Comparison of ENCODE assay signal across 11 cellular contexts in the genomic region with DNA sequence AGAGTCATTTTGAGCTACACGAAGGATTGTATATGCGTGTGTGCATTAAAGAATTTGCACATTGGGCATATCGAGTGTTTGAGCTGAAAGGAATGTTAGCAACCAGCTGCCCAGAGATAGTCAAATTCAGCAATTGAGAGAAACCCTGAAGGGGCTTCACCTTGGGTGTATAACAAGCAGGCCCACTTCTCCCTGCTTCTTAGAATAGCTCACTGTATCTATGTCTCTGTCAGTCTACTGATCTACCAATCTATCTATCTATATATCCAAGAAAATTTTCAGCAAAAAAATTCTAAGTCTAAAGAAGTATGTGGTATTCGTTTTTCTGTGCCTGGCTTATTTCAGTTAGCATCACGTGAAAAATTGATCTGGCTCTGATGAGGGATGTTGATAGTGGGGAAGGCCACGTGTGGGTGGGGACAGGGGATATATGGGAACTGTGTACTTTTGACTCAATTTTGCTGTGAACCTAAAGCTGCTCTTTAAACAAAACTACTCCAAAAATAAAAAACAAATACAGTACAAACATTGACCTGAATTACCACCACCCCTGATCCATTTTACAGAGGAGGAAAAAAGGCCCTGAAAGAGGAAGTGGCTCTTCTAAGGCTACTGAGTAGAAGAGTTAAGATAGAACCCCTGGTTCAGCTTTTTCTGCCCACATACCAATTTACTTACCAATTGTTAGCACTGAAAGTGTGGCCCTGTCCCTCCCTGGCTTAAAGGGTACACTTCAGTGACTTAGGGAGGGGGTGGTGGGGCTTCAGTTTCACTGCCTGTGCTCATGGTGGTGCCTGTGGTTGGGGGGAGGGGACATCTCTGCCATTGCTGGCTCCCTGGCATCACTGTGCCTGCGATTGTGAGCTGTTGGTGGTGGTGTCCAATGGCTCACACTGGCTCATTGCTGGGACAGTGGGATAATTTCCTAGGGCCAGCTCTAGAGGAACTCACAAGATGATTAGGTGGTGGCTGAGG.
A peak's percentile ranks its signal among the peaks of the same experiment; 100 is the strongest.
DNase-seq lines count a peak whose midpoint lies in the region; ATAC-seq, FAIRE-seq and TF ChIP-seq lines count a peak whose summit lies in the region.
"Had no signal": no experiment of that assay in that cellular context is flagged by ENCODE, and none has a peak within 500 bp of the region (broad histone marks: within the 10 kb centered on the region; RNA-seq: fewer than 3 reads in every experiment).

No MANE protein-coding gene starts in this region.

- H3K9me3 ChIP-seq in ascending aorta = no peaks in the 10 kb centered on the region
- H3K9me3 ChIP-seq: A549 had no signal

- H3K36me3 ChIP-seq in ascending aorta = no peaks in the 10 kb centered on the region

- CTCF ChIA-PET in activated CD4-positive, alpha-beta T cell treated with anti-CD3 and anti-CD28 coated beads for 36 hours (lab: Charles Lee) = interaction anchor here (0.8 to 1.1 kb wide), 3 partner anchors 20 to 32 kb away, joined by 3 read pairs; no protein-coding TSS in a partner anchor

- no peak overlapping the region for H3K4me3 Mint-ChIP-seq in activated CD4-positive, alpha-beta T cell treated with anti-CD3 and anti-CD28 coated beads for 36 hours
- H3K4me3 Mint-ChIP-seq in stimulated activated effector memory CD8-positive, alpha-beta T cell treated with anti-CD3 and anti-CD28 coated beads, Interleukin-12 subunit alpha, Interleukin-12 subunit beta, amount 100 ng/mL, for 72 hours = no peak overlapping the region

- H3K4me1 ChIP-seq in ascending aorta = no peaks in the 10 kb centered on the region
- H3K4me1 ChIP-seq: A549 had no signal

- POLR2A ChIA-PET in activated CD4-positive, alpha-beta T cell treated with anti-CD3 and anti-CD28 coated beads for 36 hours (lab: Charles Lee) = no interaction called here

- no peaks in the 10 kb centered on the region for H3K27me3 ChIP-seq in ascending aorta

- H3K27ac ChIP-seq in ascending aorta = no peak overlapping the region
- H3K27ac ChIP-seq: A549 had no signal

- no peak for FAIRE-seq in RCC 7860 (lab: Jason Lieb, UNC)
- FAIRE-seq: A549, urothelium cell line had no signal

- H3K36me3 Mint-ChIP-seq in activated CD4-positive, alpha-beta T cell treated with anti-CD3 and anti-CD28 coated beads for 36 hours (ENCODE audit: low read depth) = peaks cover 32% of the 10 kb centered on the region
- H3K36me3 Mint-ChIP-seq in stimulated activated effector memory CD8-positive, alpha-beta T cell treated with anti-CD3 and anti-CD28 coated beads, Interleukin-12 subunit alpha, Interleukin-12 subunit beta, amount 100 ng/mL, for 72 hours = peaks cover 61% of the 10 kb centered on the region

- peak overlapping the region; percentile 28 for H3K27ac Mint-ChIP-seq in activated CD4-positive, alpha-beta T cell treated with anti-CD3 and anti-CD28 coated beads for 36 hours
- H3K27ac Mint-ChIP-seq in stimulated activated effector memory CD8-positive, alpha-beta T cell treated with anti-CD3 and anti-CD28 coated beads, Interleukin-12 subunit alpha, Interleukin-12 subunit beta, amount 100 ng/mL, for 72 hours = no peak overlapping the region

- no peaks in the 10 kb centered on the region for H3K9me3 Mint-ChIP-seq in activated CD4-positive, alpha-beta T cell treated with anti-CD3 and anti-CD28 coated beads for 36 hours (ENCODE audit: low read depth)
- no peaks in the 10 kb centered on the region for H3K9me3 Mint-ChIP-seq in stimulated activated effector memory CD8-positive, alpha-beta T cell treated with anti-CD3 and anti-CD28 coated beads, Interleukin-12 subunit alpha, Interleukin-12 subunit beta, amount 100 ng/mL, for 72 hours

- no peaks in the 10 kb centered on the region for H3K27me3 Mint-ChIP-seq in activated CD4-positive, alpha-beta T cell treated with anti-CD3 and anti-CD28 coated beads for 36 hours

- intact Hi-C loops in activated CD4-positive, alpha-beta T cell treated with anti-CD3 and anti-CD28 coated beads for 36 hours (cut with DNase I, micrococcal nuclease) = no loop called here
- intact Hi-C loops in ascending aorta (cut with DNase I) = no loop called here

- TF ChIP-seq CTCF in ascending aorta (IDR thresholded peaks at IDR 0.05) = no peak

- ATAC-seq in activated CD4-positive, alpha-beta T cell treated with anti-CD3 and anti-CD28 coated beads for 36 hours = no peak
- peak; percentile 89 for ATAC-seq in HG02678 (IDR thresholded peaks at IDR 0.05; ENCODE audit: unreplicated experiment)
- ATAC-seq in stimulated activated effector memory CD8-positive, alpha-beta T cell treated with anti-CD3 and anti-CD28 coated beads, Interleukin-12 subunit alpha, Interleukin-12 subunit beta, amount 100 ng/mL, for 72 hours = peak; percentile 8
- ATAC-seq: A549 had no signal

- H3K4me1 Mint-ChIP-seq in activated CD4-positive, alpha-beta T cell treated with anti-CD3 and anti-CD28 coated beads for 36 hours = peaks cover 9% of the 10 kb centered on the region
- H3K4me1 Mint-ChIP-seq in stimulated activated effector memory CD8-positive, alpha-beta T cell treated with anti-CD3 and anti-CD28 coated beads, Interleukin-12 subunit alpha, Interleukin-12 subunit beta, amount 100 ng/mL, for 72 hours = peaks cover 16% of the 10 kb centered on the region

- peak; percentile 13 for DNase-seq in activated CD4-positive, alpha-beta T cell treated with anti-CD3 and anti-CD28 coated beads for 36 hours
- no peak for DNase-seq in activated CD4-positive, alpha-beta T cell treated with anti-CD3 and anti-CD28 coated beads, Interleukin-2, amount 50 U/mL, for 48 hours
- DNase-seq in Jurkat, Clone E6-1 (ENCODE audit: low read depth, low spot score) = peak; percentile 11
- no peak for DNase-seq in stimulated activated effector memory CD8-positive, alpha-beta T cell treated with anti-CD3 and anti-CD28 coated beads, Interleukin-12 subunit alpha, Interleukin-12 subunit beta, amount 100 ng/mL, for 72 hours (ENCODE audit: low spot score in 2 of 2)
- DNase-seq in ascending aorta (ENCODE audit: low spot score in 2 of 2) = no peak
- DNase-seq in activated gamma-delta T cell treated with Interleukin-2 at 50 U/mL for 16 hours = no peak
- DNase-seq in RCC 7860 (ENCODE audit: low spot score) = no peak
- DNase-seq: NCI-H2227 treated with DMSO at 0.1 percent for 48 hours had no signal

- H3K4me3 ChIP-seq in Jurkat, Clone E6-1 (ENCODE audit: low read length) = no peak overlapping the region
- no peak overlapping the region for H3K4me3 ChIP-seq in ascending aorta
- H3K4me3 ChIP-seq: A549 had no signal

Comparison
In these comparisons a context has a peak if more than half of its experiments do, and no peak if none do; other contexts are left out.
1. DNase-seq: peak in activated CD4-positive, alpha-beta T cell treated with anti-CD3 and anti-CD28 coated beads for 36 hours (single experiment) and Jurkat, Clone E6-1 (single experiment); none in activated CD4-positive, alpha-beta T cell treated with anti-CD3 and anti-CD28 coated beads, Interleukin-2, amount 50 U/mL, for 48 hours (0 of 2), stimulated activated effector memory CD8-positive, alpha-beta T cell treated with anti-CD3 and anti-CD28 coated beads, Interleukin-12 subunit alpha, Interleukin-12 subunit beta, amount 100 ng/mL, for 72 hours (0 of 2), ascending aorta (0 of 2), activated gamma-delta T cell treated with Interleukin-2 at 50 U/mL for 16 hours (single experiment) and RCC 7860 (single experiment).